In genomic region chr14:60510254-60510975, GRCh38 we compare ENCODE assay signal across 22 cellular contexts. TPM values are rescaled to one million over a fixed set of nuclear protein-coding genes. Genes with fewer than 3 reads are reported as not detected.
DNase-seq lines count a peak whose midpoint lies in the region; ATAC-seq, FAIRE-seq and TF ChIP-seq lines count a peak whose summit lies in the region.
"Had no signal": no experiment of that assay in that cellular context is flagged by ENCODE, and none has a peak within 500 bp of the region (broad histone marks: within the 10 kb centered on the region; RNA-seq: fewer than 3 reads in every experiment).

No MANE protein-coding gene starts in this region.

- in situ Hi-C loops in GM12878 (cut with MboI): no loop called here

- RAD21 ChIA-PET in GM12878 (lab: Charles Lee; ENCODE audit: unreplicated experiment): no interaction called here

- H3K27ac ChIP-seq in GM12878 (ENCODE audit: control insufficient read depth, insufficient read depth) (no peak overlapping the region), mesenchymal stem cell (ENCODE audit: low read length, poor library complexity, severe bottlenecking) (no peak overlapping the region), foreskin keratinocyte (no peak overlapping the region), spleen (no peak overlapping the region)
- H3K27ac ChIP-seq: body of pancreas, right lobe of liver had no signal

- DNase-seq in stimulated activated naive CD8-positive, alpha-beta T cell treated with anti-CD3 and anti-CD28 coated beads, Interleukin-15, Interleukin-2, amounts not matched to agents 100 U/mL and 50 U/mL, for 24 hours: no peak
- DNase-seq in GM12878 (ENCODE audit: low read depth, low spot score) (no peak), mesenchymal stem cell (no peak), foreskin keratinocyte (no peak), spleen (no peak), CD1c-positive myeloid dendritic cell (ENCODE audit: extremely low spot score) (no peak)
- DNase-seq: activated naive CD4-positive, alpha-beta T cell treated with Interleukin-2 at 50 U/mL for 16 hours; body of pancreas; islet precursor cell; KBM-7; NCI-H2081 treated with DMSO at 0.1 percent for 48 hours; NCI-H526; nucleus accumbens; right lobe of liver; SIG-M5 had no signal

- H3K4me2 ChIP-seq in GM12878 (ENCODE audit: control insufficient read depth, insufficient read depth) (no peak overlapping the region), mesenchymal stem cell (ENCODE audit: low read length, poor library complexity, severe bottlenecking) (peak overlapping the region; percentile 27)

- H3K79me1 ChIP-seq in mesenchymal stem cell (replicated peaks; ENCODE audit: low read length, poor library complexity, severe bottlenecking): no peaks in the 10 kb centered on the region

- peaks cover 85% of the 10 kb centered on the region for H3K27me3 Mint-ChIP-seq in stimulated activated naive CD8-positive, alpha-beta T cell treated with anti-CD3 and anti-CD28 coated beads, Interleukin-15, Interleukin-2, amounts not matched to agents 100 ng/mL and 50 ng/mL, for 24 hours

- H3K4me1 ChIP-seq in GM12878 (ENCODE audit: control insufficient read depth, insufficient read depth, low read length): no peaks in the 10 kb centered on the region
- H3K4me1 ChIP-seq in mesenchymal stem cell (ENCODE audit: control insufficient read depth, insufficient read depth, low read depth, low read length): peaks cover 35% of the 10 kb centered on the region
- no peaks in the 10 kb centered on the region for H3K4me1 ChIP-seq in foreskin keratinocyte
- peaks cover 3 to 59% (median 42%) of the 10 kb centered on the region in 6 donors for H3K4me1 ChIP-seq in spleen

- FAIRE-seq in GM12878 (lab: Jason Lieb, UNC): no peak

- no peak overlapping the region for H3K4ac ChIP-seq in mesenchymal stem cell (ENCODE audit: low read depth in 1 of 2, low read length in 2 of 2)

- POLR2A ChIA-PET in GM12878 (lab: Charles Lee): no interaction called here

- H3K4me3 Mint-ChIP-seq in stimulated activated naive CD8-positive, alpha-beta T cell treated with anti-CD3 and anti-CD28 coated beads, Interleukin-15, Interleukin-2, amounts not matched to agents 100 ng/mL and 50 ng/mL, for 24 hours: no peak overlapping the region
- H3K4me3 Mint-ChIP-seq: dendritic cell treated with granulocyte-macrophage colony-stimulating factor and Interleukin-4, amounts not matched to agents 40 ng/mL and 50 ng/mL, for 4 days had no signal

- H3K27ac Mint-ChIP-seq in stimulated activated naive CD8-positive, alpha-beta T cell treated with anti-CD3 and anti-CD28 coated beads, Interleukin-15, Interleukin-2, amounts not matched to agents 100 ng/mL and 50 ng/mL, for 24 hours: peak overlapping the region; percentile 49
- H3K27ac Mint-ChIP-seq: dendritic cell treated with granulocyte-macrophage colony-stimulating factor and Interleukin-4, amounts not matched to agents 40 ng/mL and 50 ng/mL, for 4 days had no signal

- H2BK120ac ChIP-seq in mesenchymal stem cell (ENCODE audit: low read depth, low read length): no peak overlapping the region

- no peak for TF ChIP-seq EP300 in GM12878 (IDR thresholded peaks at IDR 0.05; ENCODE audit: borderline replicate concordance in 1 of 2, control insufficient read depth in 1 of 2, low read depth in 2 of 2, low read length in 2 of 2)

- no peak overlapping the region for H3K9ac ChIP-seq in GM12878 (ENCODE audit: control insufficient read depth, insufficient read depth, low read length)
- H3K9ac ChIP-seq in mesenchymal stem cell (ENCODE audit: low read length): no peak overlapping the region

- peaks cover 15% of the 10 kb centered on the region for H3K4me1 Mint-ChIP-seq in stimulated activated naive CD8-positive, alpha-beta T cell treated with anti-CD3 and anti-CD28 coated beads, Interleukin-15, Interleukin-2, amounts not matched to agents 100 ng/mL and 50 ng/mL, for 24 hours (ENCODE audit: low read depth)

- TF ChIP-seq RAD21 in GM12878 (IDR thresholded peaks at IDR 0.05; ENCODE audit: insufficient read depth, low read depth, low read length): no peak

- H3K23ac ChIP-seq in mesenchymal stem cell (ENCODE audit: low read length in 2 of 2): peak overlapping the region in 1 of 2 experiments; percentile 70

- no peak overlapping the region for H2BK15ac ChIP-seq in mesenchymal stem cell (ENCODE audit: low read depth, poor library complexity, severe bottlenecking)

- no peak overlapping the region for H2BK5ac ChIP-seq in mesenchymal stem cell (ENCODE audit: low read depth, low read length, poor library complexity, severe bottlenecking)

- ATAC-seq in stimulated activated naive CD8-positive, alpha-beta T cell treated with anti-CD3 and anti-CD28 coated beads, Interleukin-15, Interleukin-2, amounts not matched to agents 100 U/mL and 50 U/mL, for 24 hours: no peak
- no peak for ATAC-seq in GM12878
- ATAC-seq in foreskin keratinocyte: no peak
- ATAC-seq in HG02884 (IDR thresholded peaks at IDR 0.05; ENCODE audit: unreplicated experiment): no peak
- ATAC-seq: body of pancreas, right lobe of liver had no signal

- H3K79me2 ChIP-seq in GM12878 (ENCODE audit: control insufficient read depth, insufficient read depth, low read length): no peaks in the 10 kb centered on the region

- H3K9me3 ChIP-seq in GM12878 (replicated peaks; ENCODE audit: control insufficient read depth, insufficient read depth, low read length): no peaks in the 10 kb centered on the region; the same call in 2 of the 3 replicates
- H3K9me3 ChIP-seq in mesenchymal stem cell (ENCODE audit: control insufficient read depth, low read length): peaks cover 4% of the 10 kb centered on the region
- peaks cover 0 to 5% (median 0%) of the 10 kb centered on the region in 8 donors for H3K9me3 ChIP-seq in spleen
- H3K9me3 ChIP-seq: body of pancreas, right lobe of liver had no signal

- H3K27me3 ChIP-seq in GM12878 (replicated peaks in 1 of 2; ENCODE audit: control insufficient read depth in 2 of 2, insufficient read depth in 2 of 2, low read length in 1 of 2) (peaks cover 19 to 46% of the 10 kb centered on the region in 2 experiments), mesenchymal stem cell (ENCODE audit: control insufficient read depth in 1 of 2, insufficient read depth in 1 of 2, low read length in 2 of 2) (peaks cover 96% of the 10 kb centered on the region in 2 experiments), foreskin keratinocyte (peaks cover 100% of the 10 kb centered on the region), spleen (replicated peaks in 1 of 7) (peaks cover 7 to 100% (median 99%) of the 10 kb centered on the region in 7 donors)

- no peaks in the 10 kb centered on the region for H4K20me1 ChIP-seq in GM12878 (ENCODE audit: control insufficient read depth, insufficient read depth)

- 45% methylated on average over 36 of the region's 36 CpGs for WGBS in GM12878 (ENCODE audit: insufficient coverage, insufficient replicate concordance, low lambda C conversion rate, missing lambda C conversion rate)
- 6% methylated on average over 36 of the region's 36 CpGs for WGBS in mesenchymal stem cell
- 6 to 7% (median 6%) methylated on average over 36 of the region's 36 CpGs for WGBS in spleen, 5 donors

- CTCF ChIA-PET in GM12878 (lab: Yijun Ruan, JAX): no interaction called here

- intact Hi-C loops in GM12878 (cut with micrococcal nuclease; ENCODE audit: unreplicated experiment): no loop called here
- intact Hi-C loops in spleen (cut with DNase I; ENCODE audit: low total_unique reads): no loop called here

- H3K36me3 Mint-ChIP-seq in stimulated activated naive CD8-positive, alpha-beta T cell treated with anti-CD3 and anti-CD28 coated beads, Interleukin-15, Interleukin-2, amounts not matched to agents 100 ng/mL and 50 ng/mL, for 24 hours (ENCODE audit: low read depth): no peaks in the 10 kb centered on the region

- H2AK5ac ChIP-seq in mesenchymal stem cell (ENCODE audit: low read length, severe bottlenecking): no peak overlapping the region

- H3K14ac ChIP-seq in mesenchymal stem cell (ENCODE audit: low read length in 2 of 2): no peak overlapping the region

- no TSS peak for BruUV-seq in GM12878 (replicated peaks; lab: Mats Ljungman, UMichigan)

- no peak overlapping the region for H3K18ac ChIP-seq in mesenchymal stem cell (ENCODE audit: low read depth in 1 of 2, low read length in 2 of 2)

- SMC1A ChIA-PET in GM12878 (lab: Charles Lee; ENCODE audit: uncharacterized antibody, unreplicated experiment): no interaction called here

- H3K36me3 ChIP-seq in GM12878 (ENCODE audit: control insufficient read depth in 2 of 2, insufficient read depth in 2 of 2, low read length in 1 of 2) (no peaks in the 10 kb centered on the region), mesenchymal stem cell (ENCODE audit: control insufficient read depth in 1 of 2, insufficient read depth in 2 of 2, low read depth in 1 of 2, low read length in 2 of 2) (no peaks in the 10 kb centered on the region), spleen (no peaks in the 10 kb centered on the region)
- H3K36me3 ChIP-seq: right lobe of liver had no signal

- H2AFZ ChIP-seq in GM12878 (ENCODE audit: control insufficient read depth, low read depth, low read length) (no peak overlapping the region), mesenchymal stem cell (ENCODE audit: low read depth, low read length) (no peak overlapping the region)

- H3K4me3 ChIP-seq in GM12878: no peak overlapping the region
- no peak overlapping the region for H3K4me3 ChIP-seq in mesenchymal stem cell (ENCODE audit: insufficient read depth in 1 of 2, low read depth in 1 of 2, low read length in 2 of 2)
- peak overlapping the region in 3 of 8 donors; percentile 6 to 40 (median 16) for H3K4me3 ChIP-seq in spleen
- H3K4me3 ChIP-seq: body of pancreas, right lobe of liver had no signal

- H4K91ac ChIP-seq in mesenchymal stem cell (ENCODE audit: low read length): no peak overlapping the region

- TF ChIP-seq POLR2A in GM12878 (IDR thresholded peaks at IDR 0.05; ENCODE audit: low read depth, low read length): no peak
- no peak for TF ChIP-seq POLR2A in spleen (IDR thresholded peaks at IDR 0.05)

- H3K9me3 Mint-ChIP-seq in stimulated activated naive CD8-positive, alpha-beta T cell treated with anti-CD3 and anti-CD28 coated beads, Interleukin-15, Interleukin-2, amounts not matched to agents 100 ng/mL and 50 ng/mL, for 24 hours: no peaks in the 10 kb centered on the region
- H3K9me3 Mint-ChIP-seq: dendritic cell treated with granulocyte-macrophage colony-stimulating factor and Interleukin-4, amounts not matched to agents 40 ng/mL and 50 ng/mL, for 4 days had no signal

- H2BK12ac ChIP-seq in mesenchymal stem cell (ENCODE audit: low read length in 2 of 2): no peak overlapping the region

- TF ChIP-seq CTCF in GM12878 (IDR thresholded peaks at IDR 0.05 in 2 of 3, conservative IDR thresholded peaks at IDR 0.05 in 1 of 3; ENCODE audit: control insufficient read depth in 2 of 3, extremely low read depth in 1 of 3, insufficient read depth in 1 of 3, low read depth in 3 of 3, low read length in 3 of 3) (no peak), foreskin keratinocyte (conservative IDR thresholded peaks at IDR 0.05) (no peak), spleen (IDR thresholded peaks at IDR 0.05 in 8 of 11, conservative IDR thresholded peaks at IDR 0.05 in 3 of 11) (no peak)

- H4K8ac ChIP-seq in mesenchymal stem cell (ENCODE audit: low read length): no peak overlapping the region

RNA-seq across cellular contexts. Expression of gene SIX6, which starts 1.5 kb away (rescaled TPM):
- total RNA-seq in GM12878 (2013; cell fraction: nucleolus; rRNA removed): not detected in 2 replicates
- total RNA-seq in GM12878 (2014; rRNA removed) (not detected in 2 replicates), GM12878 (2014; rRNA removed; fragmentation: Illumina TruSeq; extraction: Trizol) (not detected in 2 replicates), GM12878 (2021) (not detected in 2 replicates), foreskin keratinocyte (not detected in 2 replicates), spleen (not detected)
- not detected for polyA plus RNA-seq in GM12878 (2011; ENCODE audit: low read depth)
- polyA plus RNA-seq in GM12878 (2011; rRNA removed) (not detected in 2 replicates), GM12878 (2014; fragmentation: Illumina TruSeq; extraction: Trizol) (not detected in 2 replicates), GM12878 (2014; fragmentation: Nextera tagmentation; extraction: Ambion mirVana) (not detected), GM12878 (2014; rRNA removed) (not detected in 2 replicates), GM12878 (2016; fragmentation: Nextera tagmentation; extraction: Ambion mirVana) (not detected), foreskin keratinocyte (not detected in 2 replicates), spleen (not detected)
- polyA plus RNA-seq in GM12878 (2011; cell fraction: cytosol; rRNA removed): not detected in 2 replicates
- polyA plus RNA-seq in GM12878 (2011; cell fraction: nucleus; rRNA removed): not detected in 2 replicates
- 0.04 TPM in 1 of 2 replicates, not detected in the other for polyA plus RNA-seq in GM12878 (2012)
- not detected in 2 replicates for polyA minus RNA-seq in GM12878 (2011; rRNA and poly(A)+ RNA removed)
- polyA minus RNA-seq in GM12878 (2011; cell fraction: cytosol; rRNA and poly(A)+ RNA removed): not detected in 2 replicates
- not detected in 2 replicates for polyA minus RNA-seq in GM12878 (2011; cell fraction: nucleus; rRNA and poly(A)+ RNA removed)
- polyA plus RNA-seq in mesenchymal stem cell (2013, experiment 1 of 2): not detected
- not detected for polyA plus RNA-seq in mesenchymal stem cell (2013, experiment 2 of 2)
- total RNA-seq: body of pancreas, epithelial cell of proximal tubule, mesenteric fat pad, right lobe of liver, subcutaneous adipose tissue had no signal
- polyA plus RNA-seq: AG04450 had no signal

RNA-seq across cellular contexts. Expression of gene C14orf39, which starts 24.6 kb away (rescaled TPM):
- total RNA-seq in GM12878 (2013; cell fraction: nucleolus; rRNA removed): not detected in 2 replicates
- total RNA-seq in GM12878 (2014; rRNA removed) (not detected in 2 replicates), GM12878 (2014; rRNA removed; fragmentation: Illumina TruSeq; extraction: Trizol) (not detected in 2 replicates), GM12878 (2021) (not detected in 2 replicates), foreskin keratinocyte (not detected in 2 replicates), spleen (not detected)
- polyA plus RNA-seq in GM12878 (2011; ENCODE audit: low read depth): not detected
- polyA plus RNA-seq in GM12878 (2011; rRNA removed) (0.39 TPM in 1 of 2 replicates, not detected in the other), GM12878 (2014; fragmentation: Illumina TruSeq; extraction: Trizol) (not detected in 2 replicates), GM12878 (2014; fragmentation: Nextera tagmentation; extraction: Ambion mirVana) (under 1 TPM; 0.24 to 0.31 TPM), GM12878 (2014; rRNA removed) (not detected in 2 replicates), GM12878 (2016; fragmentation: Nextera tagmentation; extraction: Ambion mirVana) (not detected), foreskin keratinocyte (not detected in 2 replicates), spleen (not detected)
- polyA plus RNA-seq in GM12878 (2011; cell fraction: cytosol; rRNA removed): not detected in 2 replicates
- polyA plus RNA-seq in GM12878 (2011; cell fraction: nucleus; rRNA removed): not detected in 2 replicates
- polyA plus RNA-seq in GM12878 (2012): not detected in 2 replicates
- not detected in 2 replicates for polyA minus RNA-seq in GM12878 (2011; rRNA and poly(A)+ RNA removed)
- polyA minus RNA-seq in GM12878 (2011; cell fraction: cytosol; rRNA and poly(A)+ RNA removed): not detected in 2 replicates
- polyA minus RNA-seq in GM12878 (2011; cell fraction: nucleus; rRNA and poly(A)+ RNA removed): not detected in 2 replicates
- polyA plus RNA-seq in mesenchymal stem cell (2013, experiment 1 of 2): 0.01 TPM
- 0.04 TPM for polyA plus RNA-seq in mesenchymal stem cell (2013, experiment 2 of 2)
- total RNA-seq: body of pancreas, right lobe of liver had no signal
